Comparison of ENCODE assay signal across 21 cellular contexts in genomic region chr1:173488001-173488400, GRCh38.
"Had no signal": no experiment of that assay in that cellular context is flagged by ENCODE, and none has a peak within 500 bp of the region (broad histone marks: within the 10 kb centered on the region; RNA-seq: fewer than 3 reads in every experiment).

No MANE protein-coding gene starts in this region.

- FAIRE-seq: colon, islet of Langerhans, pancreas had no signal

- H3K9me3 ChIP-seq: breast epithelium, gastroesophageal sphincter, pancreas, transverse colon, uterus had no signal

- H3K27ac ChIP-seq: breast epithelium, gastroesophageal sphincter, pancreas, transverse colon, uterus had no signal

- DNase-seq: activated B cell treated with CpG ODN at 0.5 μM for 24 hours; activated CD4-positive, alpha-beta T cell treated with anti-CD3 and anti-CD28 coated beads for 48 hours; activated gamma-delta T cell treated with Interleukin-2 at 50 U/mL for 16 hours; activated naive CD8-positive, alpha-beta T cell treated with anti-CD3 and anti-CD28 coated beads, Interleukin-2, amount 10 ng/mL, durations not matched to agents 7 days and 5 days; activated T-cell treated with anti-CD3 and anti-CD28 coated beads, Interleukin-2, amount 50 U/mL, for 1 hour; amniotic stem cell; effector memory CD4-positive, alpha-beta T cell; head of caudate nucleus; hypothalamus; left cardiac atrium; nephron progenitor cell; pancreas; right cardiac atrium; stimulated activated CD4-positive, alpha-beta T cell treated with anti-CD3 and anti-CD28 coated beads, Interleukin-1b, Interleukin-23, amount 100 ng/mL, for 48 hours; transverse colon; uterus had no signal

- ATAC-seq: gastroesophageal sphincter, left cardiac atrium, pancreas, right cardiac atrium had no signal

- H3K27me3 ChIP-seq: breast epithelium, gastroesophageal sphincter, pancreas, transverse colon, uterus had no signal

- H3K36me3 ChIP-seq: uterus had no signal

- H3K27ac Mint-ChIP-seq: activated B cell treated with CpG ODN at 0.5 μM for 24 hours; activated naive CD8-positive, alpha-beta T cell treated with anti-CD3 and anti-CD28 coated beads, Interleukin-2, amount 10 ng/mL, durations not matched to agents 7 days and 5 days; nephron progenitor cell had no signal

- H3K4me3 Mint-ChIP-seq: activated B cell treated with CpG ODN at 0.5 μM for 24 hours; activated naive CD8-positive, alpha-beta T cell treated with anti-CD3 and anti-CD28 coated beads, Interleukin-2, amount 10 ng/mL, durations not matched to agents 7 days and 5 days; central memory CD8-positive, alpha-beta T cell; nephron progenitor cell had no signal

- H3K9me3 Mint-ChIP-seq: activated B cell treated with CpG ODN at 0.5 μM for 24 hours; activated naive CD8-positive, alpha-beta T cell treated with anti-CD3 and anti-CD28 coated beads, Interleukin-2, amount 10 ng/mL, durations not matched to agents 7 days and 5 days; central memory CD8-positive, alpha-beta T cell had no signal

- H3K4me1 ChIP-seq: breast epithelium, pancreas, transverse colon, uterus had no signal

- H3K4me1 Mint-ChIP-seq: activated B cell treated with CpG ODN at 0.5 μM for 24 hours; central memory CD8-positive, alpha-beta T cell; nephron progenitor cell had no signal

- H3K4me3 ChIP-seq: breast epithelium, gastroesophageal sphincter, pancreas, transverse colon, uterus had no signal

- H3K27me3 Mint-ChIP-seq: activated B cell treated with CpG ODN at 0.5 μM for 24 hours; activated naive CD8-positive, alpha-beta T cell treated with anti-CD3 and anti-CD28 coated beads, Interleukin-2, amount 10 ng/mL, durations not matched to agents 7 days and 5 days; central memory CD8-positive, alpha-beta T cell had no signal
